Comparison of ENCODE assay signal across 37 cellular contexts in genomic region chrX:34972206-34972605, GRCh38. TPM values are rescaled to one million over a fixed set of nuclear protein-coding genes. Genes with fewer than 3 reads are reported as not detected.
"Had no signal": no experiment of that assay in that cellular context is flagged by ENCODE, and none has a peak within 500 bp of the region (broad histone marks: within the 10 kb centered on the region; RNA-seq: fewer than 3 reads in every experiment).

No MANE protein-coding gene starts in this region.

- ATAC-seq: activated CD8-positive, alpha-beta T cell treated with anti-CD3 and anti-CD28 coated beads for 36 hours; activated naive CD4-positive, alpha-beta T cell treated with anti-CD3 and anti-CD28 coated beads, Interleukin-2, amount 50 U/mL, for 72 hours; activated T-cell treated with anti-CD3 and anti-CD28 coated beads, Interleukin-2, amount 50 U/mL, for 4 hours; activated T-cell treated with anti-CD3 and anti-CD28 coated beads, Interleukin-2, amount 50 U/mL, for 72 hours; activated T-helper 17 cell treated with anti-CD3 and anti-CD28 coated beads, Interleukin-2, amount 50 U/mL, for 72 hours; body of pancreas; T-cell; T-helper 17 cell had no signal

- H3K4me3 ChIP-seq: adrenal gland, body of pancreas, breast epithelium had no signal

- H3K4me1 Mint-ChIP-seq: activated B cell treated with CpG ODN at 0.5 μM for 24 hours; activated CD4-positive, alpha-beta T cell treated with anti-CD3 and anti-CD28 coated beads, Interleukin-2, amount 10 ng/mL, durations not matched to agents 24 days and 14 days; activated naive CD8-positive, alpha-beta T cell treated with anti-CD3 and anti-CD28 coated beads for 36 hours; activated T-helper 17 cell treated with anti-CD3 and anti-CD28 coated beads, Interleukin-2, amount 50 U/mL, for 72 hours; T-cell; T-helper 17 cell had no signal

- H3K27ac Mint-ChIP-seq: activated B cell treated with CpG ODN at 0.5 μM for 24 hours; activated CD4-positive, alpha-beta memory T cell treated with anti-CD3 and anti-CD28 coated beads for 36 hours; activated CD4-positive, alpha-beta T cell treated with anti-CD3 and anti-CD28 coated beads, Interleukin-2, amount 10 ng/mL, durations not matched to agents 24 days and 14 days; activated CD8-positive, alpha-beta T cell treated with anti-CD3 and anti-CD28 coated beads for 36 hours; activated naive CD4-positive, alpha-beta T cell treated with anti-CD3 and anti-CD28 coated beads for 36 hours; activated naive CD4-positive, alpha-beta T cell treated with anti-CD3 and anti-CD28 coated beads, Interleukin-2, amount 50 U/mL, for 72 hours; activated naive CD8-positive, alpha-beta T cell treated with anti-CD3 and anti-CD28 coated beads for 36 hours; activated T-cell treated with anti-CD3 and anti-CD28 coated beads, Interleukin-2, amount 50 U/mL, for 72 hours; activated T-helper 1 cell treated with anti-CD3 and anti-CD28 coated beads, Interleukin-12 subunit alpha, Interleukin-12 subunit beta, Interleukin-2, Interleukin-4 antibody, amounts not matched to agents 30 ng/mL and 10 ng/mL and 1 ng/mL, durations not matched to agents 14 hours and 24 hours and 36 hours; activated T-helper 17 cell treated with anti-CD3 and anti-CD28 coated beads, Interleukin-2, amount 50 U/mL, for 72 hours; T-cell; T-helper 17 cell had no signal

- H3K9me3 Mint-ChIP-seq: activated CD4-positive, alpha-beta memory T cell treated with anti-CD3 and anti-CD28 coated beads for 36 hours; activated CD4-positive, alpha-beta T cell treated with anti-CD3 and anti-CD28 coated beads, Interleukin-2, amount 10 ng/mL, durations not matched to agents 24 days and 14 days; activated CD8-positive, alpha-beta T cell treated with anti-CD3 and anti-CD28 coated beads for 36 hours; activated naive CD4-positive, alpha-beta T cell treated with anti-CD3 and anti-CD28 coated beads for 36 hours; activated naive CD8-positive, alpha-beta T cell treated with anti-CD3 and anti-CD28 coated beads for 36 hours; activated T-cell treated with anti-CD3 and anti-CD28 coated beads, Interleukin-2, amount 50 U/mL, for 4 hours; activated T-cell treated with anti-CD3 and anti-CD28 coated beads, Interleukin-2, amount 50 U/mL, for 72 hours; activated T-helper 1 cell treated with anti-CD3 and anti-CD28 coated beads, Interleukin-12 subunit alpha, Interleukin-12 subunit beta, Interleukin-2, Interleukin-4 antibody, amounts not matched to agents 30 ng/mL and 10 ng/mL and 1 ng/mL, durations not matched to agents 14 hours and 24 hours and 36 hours had no signal

- H3K4me3 Mint-ChIP-seq: activated B cell treated with CpG ODN at 0.5 μM for 24 hours; activated CD4-positive, alpha-beta memory T cell treated with anti-CD3 and anti-CD28 coated beads for 36 hours; activated CD4-positive, alpha-beta T cell treated with anti-CD3 and anti-CD28 coated beads, Interleukin-2, amount 10 ng/mL, durations not matched to agents 24 days and 14 days; activated CD8-positive, alpha-beta T cell treated with anti-CD3 and anti-CD28 coated beads for 36 hours; activated naive CD4-positive, alpha-beta T cell treated with anti-CD3 and anti-CD28 coated beads for 36 hours; activated naive CD8-positive, alpha-beta T cell treated with anti-CD3 and anti-CD28 coated beads for 36 hours; activated T-cell treated with anti-CD3 and anti-CD28 coated beads, Interleukin-2, amount 50 U/mL, for 4 hours; activated T-cell treated with anti-CD3 and anti-CD28 coated beads, Interleukin-2, amount 50 U/mL, for 72 hours; activated T-helper 1 cell treated with anti-CD3 and anti-CD28 coated beads, Interleukin-12 subunit alpha, Interleukin-12 subunit beta, Interleukin-2, Interleukin-4 antibody, amounts not matched to agents 30 ng/mL and 10 ng/mL and 1 ng/mL, durations not matched to agents 14 hours and 24 hours and 36 hours; activated T-helper 17 cell treated with anti-CD3 and anti-CD28 coated beads, Interleukin-2, amount 50 U/mL, for 72 hours; T-cell; T-helper 17 cell had no signal

- H3K36me3 Mint-ChIP-seq: activated CD4-positive, alpha-beta memory T cell treated with anti-CD3 and anti-CD28 coated beads for 36 hours; activated naive CD4-positive, alpha-beta T cell treated with anti-CD3 and anti-CD28 coated beads, Interleukin-2, amount 50 U/mL, for 72 hours; activated naive CD8-positive, alpha-beta T cell treated with anti-CD3 and anti-CD28 coated beads for 36 hours; T-cell had no signal

- DNase-seq: activated B cell treated with CpG ODN at 0.5 μM for 24 hours; activated CD4-positive, alpha-beta memory T cell treated with anti-CD3 and anti-CD28 coated beads for 36 hours; activated CD4-positive, alpha-beta T cell treated with anti-CD3 and anti-CD28 coated beads for 4 hours; activated CD4-positive, alpha-beta T cell treated with anti-CD3 and anti-CD28 coated beads, Interleukin-2, amount 10 ng/mL, durations not matched to agents 24 days and 14 days; activated CD4-positive, alpha-beta T cell treated with anti-CD3 and anti-CD28 coated beads, Interleukin-2, amount 50 U/mL, for 1 hour; activated CD4-positive, alpha-beta T cell treated with anti-CD3 and anti-CD28 coated beads, Interleukin-2, amount 50 U/mL, for 4 hours; activated CD4-positive, CD25-positive, alpha-beta regulatory T cell treated with anti-CD3 and anti-CD28 coated beads, Interleukin-2, amount 50 U/mL, for 72 hours; activated CD8-positive, alpha-beta memory T cell treated with anti-CD3 and anti-CD28 coated beads, Interleukin-2, amount 50 U/mL, for 4 hours; activated CD8-positive, alpha-beta T cell treated with anti-CD3 and anti-CD28 coated beads for 36 hours; activated effector memory CD4-positive, alpha-beta T cell treated with anti-CD3 and anti-CD28 coated beads, Interleukin-2, amount 50 U/mL, for 16 hours; activated gamma-delta T cell treated with Interleukin-2 at 50 U/mL for 16 hours; activated naive CD4-positive, alpha-beta T cell; activated naive CD4-positive, alpha-beta T cell treated with anti-CD3 and anti-CD28 coated beads for 36 hours; activated naive CD4-positive, alpha-beta T cell treated with anti-CD3 and anti-CD28 coated beads, Interleukin-2, amount 50 U/mL, for 16 hours; activated naive CD8-positive, alpha-beta T cell treated with anti-CD3 and anti-CD28 coated beads for 36 hours; activated T-cell treated with anti-CD3 and anti-CD28 coated beads for 4 hours; activated T-cell treated with anti-CD3 and anti-CD28 coated beads, Interleukin-2, amount 50 U/mL, for 1 hour; activated T-cell treated with anti-CD3 and anti-CD28 coated beads, Interleukin-2, amount 50 U/mL, for 4 hours; activated T-cell treated with anti-CD3 and anti-CD28 coated beads, Interleukin-2, amount 50 U/mL, for 72 hours; adrenal gland; amniotic stem cell; aorta; body of pancreas; brain microvascular endothelial cell; central memory CD4-positive, alpha-beta T cell; T-cell; T-helper 17 cell; T-helper 9 cell had no signal

- H3K27me3 Mint-ChIP-seq: activated B cell treated with CpG ODN at 0.5 μM for 24 hours; activated CD4-positive, alpha-beta memory T cell treated with anti-CD3 and anti-CD28 coated beads for 36 hours; activated CD4-positive, alpha-beta T cell treated with anti-CD3 and anti-CD28 coated beads, Interleukin-2, amount 10 ng/mL, durations not matched to agents 24 days and 14 days; activated CD8-positive, alpha-beta T cell treated with anti-CD3 and anti-CD28 coated beads for 36 hours; activated naive CD8-positive, alpha-beta T cell treated with anti-CD3 and anti-CD28 coated beads for 36 hours; activated T-helper 17 cell treated with anti-CD3 and anti-CD28 coated beads, Interleukin-2, amount 50 U/mL, for 72 hours; T-helper 17 cell had no signal

RNA-seq across cellular contexts. Expression of gene FAM47B, which starts 29.6 kb away (rescaled TPM):
- total RNA-seq: activated B cell treated with CpG ODN at 0.5 μM for 24 hours; activated CD4-positive, alpha-beta memory T cell treated with anti-CD3 and anti-CD28 coated beads for 36 hours; activated CD4-positive, alpha-beta T cell treated with anti-CD3 and anti-CD28 coated beads, Interleukin-2, amount 10 ng/mL, durations not matched to agents 24 days and 14 days; activated CD8-positive, alpha-beta memory T cell treated with anti-CD3 and anti-CD28 coated beads for 36 hours; activated CD8-positive, alpha-beta T cell treated with anti-CD3 and anti-CD28 coated beads for 36 hours; activated naive CD4-positive, alpha-beta T cell treated with anti-CD3 and anti-CD28 coated beads for 36 hours; activated naive CD4-positive, alpha-beta T cell treated with anti-CD3 and anti-CD28 coated beads, Interleukin-2, amount 50 U/mL, for 72 hours; activated naive CD8-positive, alpha-beta T cell treated with anti-CD3 and anti-CD28 coated beads for 36 hours; activated T-cell treated with anti-CD3 and anti-CD28 coated beads, Interleukin-2, amount 50 U/mL, for 4 hours; activated T-cell treated with anti-CD3 and anti-CD28 coated beads, Interleukin-2, amount 50 U/mL, for 72 hours; activated T-helper 1 cell treated with anti-CD3 and anti-CD28 coated beads, Interleukin-12 subunit alpha, Interleukin-12 subunit beta, Interleukin-2, Interleukin-4 antibody, amounts not matched to agents 30 ng/mL and 10 ng/mL and 1 ng/mL, durations not matched to agents 14 hours and 24 hours and 36 hours; activated T-helper 17 cell treated with anti-CD3 and anti-CD28 coated beads, Interleukin-2, amount 50 U/mL, for 72 hours; adrenal gland; aorta; astrocyte; body of pancreas; breast epithelium; cardiac septum; T-cell; T-helper 1 cell treated with Interleukin-12 subunit alpha and Interleukin-12 subunit beta and Interleukin-4 antibody, amounts not matched to agents 30 ng/mL and 1 ng/mL, for 36 hours; T-helper 17 cell; T-helper 2 cell treated with Interferon-gamma antibody and Interleukin-4, amounts not matched to agents 100 ng/mL and 5 ng/mL, for 36 hours had no signal
- polyA plus RNA-seq: adrenal gland, aorta had no signal
